Comparison of ENCODE assay signal across 25 cellular contexts in the genomic region with DNA sequence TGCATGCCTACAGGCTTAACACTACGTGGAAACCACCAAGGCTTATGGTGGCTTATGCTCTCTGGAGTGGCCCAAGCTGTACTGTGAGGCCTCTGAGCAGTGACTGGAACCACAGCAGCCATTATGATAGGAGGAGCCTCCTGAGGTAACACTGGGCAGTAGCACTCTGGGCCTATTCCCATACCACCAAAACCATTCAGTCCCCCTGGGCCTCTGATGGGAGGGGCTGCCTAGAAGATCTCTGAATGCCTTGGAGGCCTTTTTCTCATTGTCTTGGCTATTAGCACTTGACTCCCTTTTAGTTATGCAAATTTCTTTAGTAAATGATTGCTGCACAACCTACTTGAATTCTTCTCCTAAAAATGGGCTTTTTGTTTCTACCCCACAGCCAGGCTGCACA.
"Had no signal": no experiment of that assay in that cellular context is flagged by ENCODE, and none has a peak within 500 bp of the region (broad histone marks: within the 10 kb centered on the region; RNA-seq: fewer than 3 reads in every experiment).

No MANE protein-coding gene starts in this region.

- ATAC-seq: activated CD8-positive, alpha-beta T cell treated with anti-CD3 and anti-CD28 coated beads for 36 hours; activated naive CD8-positive, alpha-beta T cell treated with anti-CD3 and anti-CD28 coated beads, Interleukin-2, amount 50 U/mL, for 24 hours had no signal

- H3K27ac ChIP-seq: PC-9, RWPE1, WERI-Rb-1 had no signal

- H3K27me3 Mint-ChIP-seq: activated CD4-positive, alpha-beta T cell treated with anti-CD3 and anti-CD28 coated beads, Interleukin-2, amount 10 ng/mL, durations not matched to agents 24 days and 14 days; activated CD8-positive, alpha-beta T cell treated with anti-CD3 and anti-CD28 coated beads for 36 hours; activated naive CD8-positive, alpha-beta T cell; activated naive CD8-positive, alpha-beta T cell treated with anti-CD3 and anti-CD28 coated beads, Interleukin-2, amount 50 U/mL, for 24 hours; activated T-cell treated with anti-CD3 and anti-CD28 coated beads, Interleukin-2, amount 50 U/mL, for 24 hours; brain had no signal

- H3K4me3 ChIP-seq: PC-9 had no signal

- DNase-seq: activated CD4-positive, alpha-beta T cell treated with anti-CD3 and anti-CD28 coated beads, Interleukin-2, amount 10 ng/mL, durations not matched to agents 24 days and 14 days; activated CD4-positive, alpha-beta T cell treated with anti-CD3 and anti-CD28 coated beads, Interleukin-2, amount 50 U/mL, for 4 hours; activated CD8-positive, alpha-beta T cell treated with anti-CD3 and anti-CD28 coated beads for 36 hours; activated gamma-delta T cell treated with Interleukin-2 at 50 U/mL for 16 hours; activated naive CD4-positive, alpha-beta T cell treated with anti-CD3 and anti-CD28 coated beads for 36 hours; activated naive CD8-positive, alpha-beta T cell treated with anti-CD3 and anti-CD28 coated beads, Interleukin-2, amount 50 U/mL, for 24 hours; activated T-cell treated with anti-CD3 and anti-CD28 coated beads, Interleukin-2, amount 50 U/mL, for 24 hours; anterior cingulate cortex; central memory CD4-positive, alpha-beta T cell; NCI-H1092 treated with DMSO at 0.1 percent for 48 hours; NCI-H1436; NCI-H1694; NCI-H2029; NCI-H345; NCI-H524 treated with DMSO at 0.1 percent for 48 hours; PC-9; Right ventricle myocardium superior; SW 1271; T-helper 1 cell; T-helper 2 cell; T-helper 9 cell; WERI-Rb-1 had no signal

- H3K4me3 Mint-ChIP-seq: activated CD4-positive, alpha-beta T cell treated with anti-CD3 and anti-CD28 coated beads, Interleukin-2, amount 10 ng/mL, durations not matched to agents 24 days and 14 days; activated CD8-positive, alpha-beta T cell treated with anti-CD3 and anti-CD28 coated beads for 36 hours; activated naive CD4-positive, alpha-beta T cell treated with anti-CD3 and anti-CD28 coated beads for 36 hours; activated naive CD8-positive, alpha-beta T cell; activated naive CD8-positive, alpha-beta T cell treated with anti-CD3 and anti-CD28 coated beads, Interleukin-2, amount 50 U/mL, for 24 hours; activated T-cell treated with anti-CD3 and anti-CD28 coated beads, Interleukin-2, amount 50 U/mL, for 24 hours; brain had no signal

- H3K4me1 Mint-ChIP-seq: activated CD4-positive, alpha-beta T cell treated with anti-CD3 and anti-CD28 coated beads, Interleukin-2, amount 10 ng/mL, durations not matched to agents 24 days and 14 days; activated naive CD8-positive, alpha-beta T cell treated with anti-CD3 and anti-CD28 coated beads, Interleukin-2, amount 50 U/mL, for 24 hours; brain had no signal

- H3K36me3 Mint-ChIP-seq: activated naive CD8-positive, alpha-beta T cell had no signal

- H3K27ac Mint-ChIP-seq: activated CD4-positive, alpha-beta T cell treated with anti-CD3 and anti-CD28 coated beads, Interleukin-2, amount 10 ng/mL, durations not matched to agents 24 days and 14 days; activated CD8-positive, alpha-beta T cell treated with anti-CD3 and anti-CD28 coated beads for 36 hours; activated naive CD4-positive, alpha-beta T cell treated with anti-CD3 and anti-CD28 coated beads for 36 hours; activated naive CD8-positive, alpha-beta T cell; activated naive CD8-positive, alpha-beta T cell treated with anti-CD3 and anti-CD28 coated beads, Interleukin-2, amount 50 U/mL, for 24 hours; activated T-cell treated with anti-CD3 and anti-CD28 coated beads, Interleukin-2, amount 50 U/mL, for 24 hours; brain had no signal
